In the genomic region with DNA sequence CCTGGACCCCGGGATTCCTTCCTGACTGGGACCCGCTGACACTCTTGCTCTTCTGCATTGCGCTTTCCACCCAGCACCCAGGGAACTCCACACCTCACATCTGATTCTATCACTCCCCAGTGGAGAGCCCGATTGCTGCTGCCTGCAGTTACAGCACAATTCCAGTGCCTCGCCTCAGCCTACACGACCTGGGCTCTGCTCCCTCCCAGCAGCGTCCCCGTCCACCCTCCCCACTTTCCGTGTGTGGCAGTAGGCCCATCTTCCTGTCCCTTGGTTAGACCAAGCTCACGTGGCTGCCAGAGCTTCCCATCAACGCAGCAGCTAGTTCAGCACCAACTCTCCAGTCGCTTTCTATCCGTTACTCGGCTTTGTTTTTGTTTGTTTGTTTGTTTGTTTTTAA, we compare ENCODE assay signal across 21 cellular contexts.
"Had no signal": no experiment of that assay in that cellular context is flagged by ENCODE, and none has a peak within 500 bp of the region (broad histone marks: within the 10 kb centered on the region; RNA-seq: fewer than 3 reads in every experiment).

No MANE protein-coding gene starts in this region.

- H3K9me3 ChIP-seq: gastroesophageal sphincter, lower lobe of right lung, right lobe of liver, suprapubic skin, thyroid gland had no signal

- ATAC-seq: effector memory CD8-positive, alpha-beta T cell; gastroesophageal sphincter; left lobe of liver; lower lobe of right lung; natural killer cell treated with Interleukin-12 subunit alpha and Interleukin-12 subunit beta and Interleukin-15 and Interleukin-18, amount 100 ng/mL, for 72 hours; right lobe of liver; stimulated activated effector memory CD8-positive, alpha-beta T cell treated with anti-CD3 and anti-CD28 coated beads, Interleukin-12 subunit alpha, Interleukin-12 subunit beta, amount 100 ng/mL, for 72 hours; stimulated activated naive CD8-positive, alpha-beta T cell treated with anti-CD3 and anti-CD28 coated beads, Interleukin-15, Interleukin-2, amounts not matched to agents 100 U/mL and 50 U/mL, for 24 hours had no signal

- H3K27ac Mint-ChIP-seq: dendritic cell treated with granulocyte-macrophage colony-stimulating factor and Interleukin-4, amounts not matched to agents 40 ng/mL and 50 ng/mL, for 4 days; effector memory CD8-positive, alpha-beta T cell; memory B cell; natural killer cell treated with Interleukin-12 subunit alpha and Interleukin-12 subunit beta and Interleukin-15 and Interleukin-18, amount 100 ng/mL, for 72 hours; stimulated activated effector memory CD8-positive, alpha-beta T cell treated with anti-CD3 and anti-CD28 coated beads, Interleukin-12 subunit alpha, Interleukin-12 subunit beta, amount 100 ng/mL, for 72 hours; type B pancreatic cell had no signal

- H3K27me3 ChIP-seq: esophagus muscularis mucosa, gastroesophageal sphincter, hepatocyte, right lobe of liver, suprapubic skin, thyroid gland had no signal

- H3K4me3 Mint-ChIP-seq: dendritic cell treated with granulocyte-macrophage colony-stimulating factor and Interleukin-4, amounts not matched to agents 40 ng/mL and 50 ng/mL, for 4 days; effector memory CD8-positive, alpha-beta T cell; memory B cell; natural killer cell treated with Interleukin-12 subunit alpha and Interleukin-12 subunit beta and Interleukin-15 and Interleukin-18, amount 100 ng/mL, for 72 hours; stimulated activated effector memory CD8-positive, alpha-beta T cell treated with anti-CD3 and anti-CD28 coated beads, Interleukin-12 subunit alpha, Interleukin-12 subunit beta, amount 100 ng/mL, for 72 hours; type B pancreatic cell had no signal

- H3K4me3 ChIP-seq: esophagus muscularis mucosa, gastroesophageal sphincter, hepatocyte, lower lobe of right lung, right lobe of liver, suprapubic skin, thyroid gland had no signal

- H3K27me3 Mint-ChIP-seq: dendritic cell treated with granulocyte-macrophage colony-stimulating factor and Interleukin-4, amounts not matched to agents 40 ng/mL and 50 ng/mL, for 4 days; type B pancreatic cell had no signal

- DNase-seq: effector memory CD8-positive, alpha-beta T cell; glutamatergic neuron; lower lobe of right lung; midbrain; posterior cingulate gyrus; right lobe of liver; stimulated activated CD4-positive, alpha-beta T cell treated with anti-CD3 and anti-CD28 coated beads, Interleukin-4, amount 100 ng/mL, for 1 hour; stimulated activated CD8-positive, alpha-beta memory T cell treated with anti-CD3 and anti-CD28 coated beads, Interleukin-4, amount 100 ng/mL, for 48 hours; stimulated activated naive CD8-positive, alpha-beta T cell treated with anti-CD3 and anti-CD28 coated beads, Interleukin-15, Interleukin-2, amounts not matched to agents 100 U/mL and 50 U/mL, for 24 hours; thyroid gland had no signal

- H3K4me1 Mint-ChIP-seq: memory B cell; stimulated activated effector memory CD8-positive, alpha-beta T cell treated with anti-CD3 and anti-CD28 coated beads, Interleukin-12 subunit alpha, Interleukin-12 subunit beta, amount 100 ng/mL, for 72 hours had no signal

- H3K27ac ChIP-seq: epithelial cell of prostate, esophagus muscularis mucosa, gastroesophageal sphincter, hepatocyte, lower lobe of right lung, right lobe of liver, suprapubic skin, thyroid gland had no signal

- H3K36me3 ChIP-seq: esophagus muscularis mucosa, gastroesophageal sphincter, lower lobe of right lung, right lobe of liver, suprapubic skin, thyroid gland had no signal

- H3K4me1 ChIP-seq: gastroesophageal sphincter, lower lobe of right lung, suprapubic skin, thyroid gland had no signal

- H3K9me3 Mint-ChIP-seq: dendritic cell treated with granulocyte-macrophage colony-stimulating factor and Interleukin-4, amounts not matched to agents 40 ng/mL and 50 ng/mL, for 4 days; natural killer cell treated with Interleukin-12 subunit alpha and Interleukin-12 subunit beta and Interleukin-15 and Interleukin-18, amount 100 ng/mL, for 72 hours; type B pancreatic cell had no signal

- H3K36me3 Mint-ChIP-seq: memory B cell; natural killer cell treated with Interleukin-12 subunit alpha and Interleukin-12 subunit beta and Interleukin-15 and Interleukin-18, amount 100 ng/mL, for 72 hours; stimulated activated effector memory CD8-positive, alpha-beta T cell treated with anti-CD3 and anti-CD28 coated beads, Interleukin-12 subunit alpha, Interleukin-12 subunit beta, amount 100 ng/mL, for 72 hours; type B pancreatic cell had no signal
